Comparison of ENCODE assay signal across 13 cellular contexts in the genomic region with DNA sequence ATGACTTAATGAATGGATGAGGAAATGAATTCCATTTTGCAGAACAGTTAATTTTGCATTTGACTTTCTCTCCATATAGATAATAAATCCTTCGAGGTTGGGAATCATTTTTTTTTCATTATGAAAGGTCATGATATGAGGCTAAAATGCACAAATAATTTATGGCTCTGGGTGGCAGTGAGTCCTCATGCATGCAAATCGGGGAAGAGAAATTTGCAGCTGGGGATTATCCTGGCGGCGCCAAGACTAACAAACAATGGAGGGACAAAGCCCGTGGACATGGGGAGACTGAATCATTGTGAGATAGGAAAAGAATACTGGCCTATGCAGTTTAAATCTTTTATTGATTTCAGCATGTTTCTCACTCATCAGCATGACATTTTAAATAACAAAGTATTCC.
A peak's percentile ranks its signal among the peaks of the same experiment; 100 is the strongest.
DNase-seq lines count a peak whose midpoint lies in the region; ATAC-seq, FAIRE-seq and TF ChIP-seq lines count a peak whose summit lies in the region.
"Had no signal": no experiment of that assay in that cellular context is flagged by ENCODE, and none has a peak within 500 bp of the region (broad histone marks: within the 10 kb centered on the region; RNA-seq: fewer than 3 reads in every experiment).

No MANE protein-coding gene starts in this region.

- H3K4me3 Mint-ChIP-seq in Calu3 (ENCODE audit: low read depth, unreplicated experiment) (no peak overlapping the region), chondrocyte (ENCODE audit: unreplicated experiment) (no peak overlapping the region)
- no peak overlapping the region for H3K4me3 Mint-ChIP-seq in stimulated activated effector memory CD8-positive, alpha-beta T cell treated with anti-CD3 and anti-CD28 coated beads, Interleukin-12 subunit alpha, Interleukin-12 subunit beta, amount 100 ng/mL, for 72 hours
- H3K4me3 Mint-ChIP-seq: CD14-positive monocyte had no signal

- CTCF ChIA-PET in Calu3 (lab: Charles Lee), result no interaction called here

- FAIRE-seq in HTR-8/SVneo (lab: Jason Lieb, UNC), result no peak
- FAIRE-seq: endothelial cell of umbilical vein, TTC549 had no signal

- DNase-seq in Calu3 (peak; percentile 2), NCI-H1417 (lab: John Stamatoyannopoulos, UW) (peak; percentile 71 to 92 (median 74)), chondrocyte (ENCODE audit: low spot score) (no peak), mucosa of gallbladder (ENCODE audit: low spot score) (peak; percentile 49), NOMO-1 treated with DMSO at 0.1 percent for 48 hours (lab: John Stamatoyannopoulos, UW; ENCODE audit: unreplicated experiment) (no peak), HTR-8/SVneo (ENCODE audit: insufficient read length, low spot score) (no peak)
- DNase-seq in stimulated activated effector memory CD8-positive, alpha-beta T cell treated with anti-CD3 and anti-CD28 coated beads, Interleukin-12 subunit alpha, Interleukin-12 subunit beta, amount 100 ng/mL, for 72 hours (ENCODE audit: low spot score in 2 of 2), result no peak
- DNase-seq: activated T-cell treated with anti-CD3 and anti-CD28 coated beads for 4 hours, aorta had no signal

- H3K4me1 Mint-ChIP-seq in Calu3 (ENCODE audit: low read depth, unreplicated experiment) (no peaks in the 10 kb centered on the region), chondrocyte (ENCODE audit: low read depth) (no peaks in the 10 kb centered on the region)
- H3K4me1 Mint-ChIP-seq in stimulated activated effector memory CD8-positive, alpha-beta T cell treated with anti-CD3 and anti-CD28 coated beads, Interleukin-12 subunit alpha, Interleukin-12 subunit beta, amount 100 ng/mL, for 72 hours, result no peaks in the 10 kb centered on the region
- H3K4me1 Mint-ChIP-seq: CD14-positive monocyte had no signal

- no peaks in the 10 kb centered on the region for H3K27me3 Mint-ChIP-seq in Calu3 (ENCODE audit: unreplicated experiment)
- H3K27me3 Mint-ChIP-seq in chondrocyte (ENCODE audit: low read depth), result peaks cover 21% of the 10 kb centered on the region

- intact Hi-C loops in Calu3 (cut with micrococcal nuclease; ENCODE audit: unreplicated experiment), result no loop called here

- no peak overlapping the region for H3K27ac Mint-ChIP-seq in Calu3 (ENCODE audit: unreplicated experiment)
- H3K27ac Mint-ChIP-seq in chondrocyte (ENCODE audit: unreplicated experiment), result no peak overlapping the region
- no peak overlapping the region for H3K27ac Mint-ChIP-seq in stimulated activated effector memory CD8-positive, alpha-beta T cell treated with anti-CD3 and anti-CD28 coated beads, Interleukin-12 subunit alpha, Interleukin-12 subunit beta, amount 100 ng/mL, for 72 hours
- H3K27ac Mint-ChIP-seq: CD14-positive monocyte had no signal

- BruUV-seq in Calu3 (replicated peaks; lab: Mats Ljungman, UMichigan), result no TSS peak

- TF ChIP-seq CTCF in Calu3 (IDR thresholded peaks at IDR 0.05; ENCODE audit: unreplicated experiment) (no peak), chondrocyte (IDR thresholded peaks at IDR 0.05) (peak; percentile 42)

- H3K9me3 Mint-ChIP-seq in Calu3 (ENCODE audit: low read depth, unreplicated experiment) (no peaks in the 10 kb centered on the region), chondrocyte (ENCODE audit: low read depth) (no peaks in the 10 kb centered on the region)
- H3K9me3 Mint-ChIP-seq in stimulated activated effector memory CD8-positive, alpha-beta T cell treated with anti-CD3 and anti-CD28 coated beads, Interleukin-12 subunit alpha, Interleukin-12 subunit beta, amount 100 ng/mL, for 72 hours, result no peaks in the 10 kb centered on the region

- H3K36me3 Mint-ChIP-seq in Calu3 (ENCODE audit: insufficient read depth, unreplicated experiment) (no peaks in the 10 kb centered on the region), chondrocyte (ENCODE audit: low read depth) (no peaks in the 10 kb centered on the region)
- no peaks in the 10 kb centered on the region for H3K36me3 Mint-ChIP-seq in stimulated activated effector memory CD8-positive, alpha-beta T cell treated with anti-CD3 and anti-CD28 coated beads, Interleukin-12 subunit alpha, Interleukin-12 subunit beta, amount 100 ng/mL, for 72 hours
- H3K36me3 Mint-ChIP-seq: CD14-positive monocyte had no signal

- no peak for ATAC-seq in HG02763 (IDR thresholded peaks at IDR 0.05; ENCODE audit: unreplicated experiment)
- ATAC-seq in stimulated activated effector memory CD8-positive, alpha-beta T cell treated with anti-CD3 and anti-CD28 coated beads, Interleukin-12 subunit alpha, Interleukin-12 subunit beta, amount 100 ng/mL, for 72 hours, result no peak

Comparison
In these comparisons a context has a peak if more than half of its experiments do, and no peak if none do; other contexts are left out.
1. DNase-seq: peak in Calu3 (single experiment), NCI-H1417 (3 of 3) and mucosa of gallbladder (single experiment); none in chondrocyte (single experiment), NOMO-1 treated with DMSO at 0.1 percent for 48 hours (single experiment), HTR-8/SVneo (single experiment) and stimulated activated effector memory CD8-positive, alpha-beta T cell treated with anti-CD3 and anti-CD28 coated beads, Interleukin-12 subunit alpha, Interleukin-12 subunit beta, amount 100 ng/mL, for 72 hours (0 of 2).